In the genomic region with DNA sequence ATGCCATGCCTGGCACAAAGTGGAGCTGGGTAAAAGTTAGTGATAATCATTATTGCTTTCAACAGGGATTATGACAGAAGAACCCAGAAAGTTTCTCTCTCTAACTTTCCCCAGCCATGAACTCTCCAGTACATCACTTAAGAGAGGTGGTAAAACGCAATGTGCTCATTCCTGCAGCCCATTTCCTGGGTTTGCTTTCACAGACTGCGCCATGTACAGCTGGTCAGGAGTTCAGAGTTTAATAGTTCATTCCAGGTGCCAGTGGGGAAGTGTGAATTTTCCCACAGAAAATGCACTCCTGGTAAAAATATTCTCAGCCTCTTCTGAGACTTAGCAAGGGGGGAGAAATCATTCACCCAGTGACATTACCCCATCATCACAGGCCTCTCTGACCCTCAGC, we compare ENCODE assay signal across 11 cellular contexts. TPM values are rescaled to one million over a fixed set of nuclear protein-coding genes. Genes with fewer than 3 reads are reported as not detected.
A peak's percentile ranks its signal among the peaks of the same experiment; 100 is the strongest.
DNase-seq lines count a peak whose midpoint lies in the region; ATAC-seq and TF ChIP-seq lines count a peak whose summit lies in the region.
"Had no signal": no experiment of that assay in that cellular context is flagged by ENCODE, and none has a peak within 500 bp of the region (broad histone marks: within the 10 kb centered on the region; RNA-seq: fewer than 3 reads in every experiment).

No MANE protein-coding gene starts in this region.

- ATAC-seq in HG02840 (IDR thresholded peaks at IDR 0.05; ENCODE audit: low FRiP score, unreplicated experiment) (no peak), HG03135 (IDR thresholded peaks at IDR 0.05; ENCODE audit: unreplicated experiment) (no peak)

- CTCF ChIA-PET in activated naive CD4-positive, alpha-beta T cell treated with anti-CD3 and anti-CD28 coated beads for 36 hours (lab: Charles Lee) = interaction anchor here (1.3 kb wide), 1 partner anchor 11 kb away, joined by 3 read pairs; no protein-coding TSS in a partner anchor

- H3K4me1 Mint-ChIP-seq in activated naive CD4-positive, alpha-beta T cell treated with anti-CD3 and anti-CD28 coated beads for 36 hours (ENCODE audit: low read depth) = peaks cover 45% of the 10 kb centered on the region

- no peak overlapping the region for H3K4me3 ChIP-seq in esophagus squamous epithelium
- no peak overlapping the region for H3K4me3 ChIP-seq in subcutaneous abdominal adipose tissue (ENCODE audit: low read depth in 1 of 5, low read length in 5 of 5)
- H3K4me3 ChIP-seq: PC-9 had no signal

- H3K27ac ChIP-seq in esophagus squamous epithelium = peak overlapping the region; percentile 54 to 86 (median 78)
- H3K27ac ChIP-seq in subcutaneous abdominal adipose tissue (ENCODE audit: low read depth, low read length) = peak overlapping the region; percentile 10
- H3K27ac ChIP-seq: PC-9 had no signal

- TF ChIP-seq CTCF in esophagus squamous epithelium (IDR thresholded peaks at IDR 0.05) = no peak

- WGBS in esophagus squamous epithelium, 2 donors = 67 to 92% methylated on average over 1 to 2 of the region's 2 CpGs

- peak overlapping the region in 1 of 5 donors; percentile 48 for H3K9ac ChIP-seq in subcutaneous abdominal adipose tissue (ENCODE audit: low read length in 5 of 5)

- intact Hi-C loops in activated naive CD4-positive, alpha-beta T cell treated with anti-CD3 and anti-CD28 coated beads for 36 hours (cut with micrococcal nuclease) = loop anchor here (1.0 to 2.0 kb wide), 5 partner anchors 38 to 190 kb away; no protein-coding TSS in a partner anchor
- intact Hi-C loops in esophagus squamous epithelium (cut with DNase I) = no loop called here

- DNase-seq in activated naive CD4-positive, alpha-beta T cell treated with anti-CD3 and anti-CD28 coated beads for 36 hours = no peak
- DNase-seq in activated naive CD4-positive, alpha-beta T cell (lab: John Stamatoyannopoulos, UW) = no peak
- DNase-seq in esophagus squamous epithelium (lab: John Stamatoyannopoulos, UW) (no peak), NCI-H1417 (lab: John Stamatoyannopoulos, UW) (no peak)
- DNase-seq: NCI-H1048, PC-9 had no signal

- no peaks in the 10 kb centered on the region for H3K9me3 Mint-ChIP-seq in activated naive CD4-positive, alpha-beta T cell treated with anti-CD3 and anti-CD28 coated beads for 36 hours

- H3K4me3 Mint-ChIP-seq in activated naive CD4-positive, alpha-beta T cell treated with anti-CD3 and anti-CD28 coated beads for 36 hours = no peak overlapping the region

- no peaks in the 10 kb centered on the region for H3K27me3 Mint-ChIP-seq in activated naive CD4-positive, alpha-beta T cell treated with anti-CD3 and anti-CD28 coated beads for 36 hours (ENCODE audit: low read depth)

- H3K27ac Mint-ChIP-seq in activated naive CD4-positive, alpha-beta T cell treated with anti-CD3 and anti-CD28 coated beads for 36 hours = peak overlapping the region; percentile 66
- H3K27ac Mint-ChIP-seq: progenitor cell of endocrine pancreas had no signal

- no peaks in the 10 kb centered on the region for H3K9me3 ChIP-seq in esophagus squamous epithelium
- no peaks in the 10 kb centered on the region for H3K9me3 ChIP-seq in subcutaneous abdominal adipose tissue (ENCODE audit: control insufficient read depth in 5 of 5, low read length in 5 of 5)

- TF ChIP-seq POLR2A in esophagus squamous epithelium (IDR thresholded peaks at IDR 0.05) = no peak

- H3K36me3 Mint-ChIP-seq in activated naive CD4-positive, alpha-beta T cell treated with anti-CD3 and anti-CD28 coated beads for 36 hours (ENCODE audit: low read depth) = peaks cover 5% of the 10 kb centered on the region

- H3K4me1 ChIP-seq in esophagus squamous epithelium (peaks cover 9 to 68% (median 30%) of the 10 kb centered on the region in 3 donors), subcutaneous abdominal adipose tissue (ENCODE audit: control insufficient read depth in 5 of 5, insufficient read depth in 5 of 5, low read length in 5 of 5) (peaks cover 0 to 24% (median 16%) of the 10 kb centered on the region in 5 donors)

- H3K27me3 ChIP-seq in esophagus squamous epithelium = no peaks in the 10 kb centered on the region
- H3K27me3 ChIP-seq in subcutaneous abdominal adipose tissue (ENCODE audit: control insufficient read depth in 5 of 5, insufficient read depth in 4 of 5, low read length in 5 of 5) = no peaks in the 10 kb centered on the region

- H3K36me3 ChIP-seq in esophagus squamous epithelium (peaks cover 0 to 11% (median 0%) of the 10 kb centered on the region in 3 donors), subcutaneous abdominal adipose tissue (ENCODE audit: control insufficient read depth in 5 of 5, insufficient read depth in 5 of 5, low read length in 5 of 5) (peaks cover 0 to 3% (median 0%) of the 10 kb centered on the region in 5 donors)

TF ChIP-seq in PFSK-1, 5 proteins besides CTCF, POLR2A, EP300 and RAD21:
- TF ChIP-seq TAF1 (IDR thresholded peaks at IDR 0.05; ENCODE audit: borderline replicate concordance, insufficient read depth, low read length) (peak; percentile 13; the same call in 1 of the 2 replicates), POLR2AphosphoS5 (IDR thresholded peaks at IDR 0.05; ENCODE audit: low read depth, low read length) (no peak; the same call in 1 of the 2 replicates), FOXP2 (optimal IDR thresholded peaks at IDR 0.05; ENCODE audit: borderline replicate concordance, extremely low read depth, extremely low read length, insufficient read depth) (no peak), SIN3A (IDR thresholded peaks at IDR 0.05; ENCODE audit: borderline replicate concordance, insufficient read depth, low read length) (no peak)
- TF ChIP-seq, protein P1, sequence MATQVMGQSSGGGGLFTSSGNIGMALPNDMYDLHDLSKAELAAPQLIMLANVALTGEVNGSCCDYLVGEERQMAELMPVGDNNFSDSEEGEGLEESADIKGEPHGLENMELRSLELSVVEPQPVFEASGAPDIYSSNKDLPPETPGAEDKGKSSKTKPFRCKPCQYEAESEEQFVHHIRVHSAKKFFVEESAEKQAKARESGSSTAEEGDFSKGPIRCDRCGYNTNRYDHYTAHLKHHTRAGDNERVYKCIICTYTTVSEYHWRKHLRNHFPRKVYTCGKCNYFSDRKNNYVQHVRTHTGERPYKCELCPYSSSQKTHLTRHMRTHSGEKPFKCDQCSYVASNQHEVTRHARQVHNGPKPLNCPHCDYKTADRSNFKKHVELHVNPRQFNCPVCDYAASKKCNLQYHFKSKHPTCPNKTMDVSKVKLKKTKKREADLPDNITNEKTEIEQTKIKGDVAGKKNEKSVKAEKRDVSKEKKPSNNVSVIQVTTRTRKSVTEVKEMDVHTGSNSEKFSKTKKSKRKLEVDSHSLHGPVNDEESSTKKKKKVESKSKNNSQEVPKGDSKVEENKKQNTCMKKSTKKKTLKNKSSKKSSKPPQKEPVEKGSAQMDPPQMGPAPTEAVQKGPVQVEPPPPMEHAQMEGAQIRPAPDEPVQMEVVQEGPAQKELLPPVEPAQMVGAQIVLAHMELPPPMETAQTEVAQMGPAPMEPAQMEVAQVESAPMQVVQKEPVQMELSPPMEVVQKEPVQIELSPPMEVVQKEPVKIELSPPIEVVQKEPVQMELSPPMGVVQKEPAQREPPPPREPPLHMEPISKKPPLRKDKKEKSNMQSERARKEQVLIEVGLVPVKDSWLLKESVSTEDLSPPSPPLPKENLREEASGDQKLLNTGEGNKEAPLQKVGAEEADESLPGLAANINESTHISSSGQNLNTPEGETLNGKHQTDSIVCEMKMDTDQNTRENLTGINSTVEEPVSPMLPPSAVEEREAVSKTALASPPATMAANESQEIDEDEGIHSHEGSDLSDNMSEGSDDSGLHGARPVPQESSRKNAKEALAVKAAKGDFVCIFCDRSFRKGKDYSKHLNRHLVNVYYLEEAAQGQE (IDR thresholded peaks at IDR 0.05; ENCODE audit: insufficient read depth in 1 of 2, low read depth in 2 of 2, low read length in 2 of 2) = no peak

RNA-seq across cellular contexts. Expression of gene ADAM19, which starts 35.5 kb away (rescaled TPM):
- total RNA-seq in activated naive CD4-positive, alpha-beta T cell treated with anti-CD3 and anti-CD28 coated beads for 36 hours = 10 to 100 TPM; 37.3 to 39.3 TPM
- 21.3 TPM for polyA plus RNA-seq in PFSK-1 (2012; ENCODE audit: insufficient read length, low read depth)
- total RNA-seq in esophagus squamous epithelium = 10 to 100 TPM in 1 of 4 donors, 1 to 10 TPM in 3; 1.9 to 11.6 (median 4.3) TPM
